In the genomic region with DNA sequence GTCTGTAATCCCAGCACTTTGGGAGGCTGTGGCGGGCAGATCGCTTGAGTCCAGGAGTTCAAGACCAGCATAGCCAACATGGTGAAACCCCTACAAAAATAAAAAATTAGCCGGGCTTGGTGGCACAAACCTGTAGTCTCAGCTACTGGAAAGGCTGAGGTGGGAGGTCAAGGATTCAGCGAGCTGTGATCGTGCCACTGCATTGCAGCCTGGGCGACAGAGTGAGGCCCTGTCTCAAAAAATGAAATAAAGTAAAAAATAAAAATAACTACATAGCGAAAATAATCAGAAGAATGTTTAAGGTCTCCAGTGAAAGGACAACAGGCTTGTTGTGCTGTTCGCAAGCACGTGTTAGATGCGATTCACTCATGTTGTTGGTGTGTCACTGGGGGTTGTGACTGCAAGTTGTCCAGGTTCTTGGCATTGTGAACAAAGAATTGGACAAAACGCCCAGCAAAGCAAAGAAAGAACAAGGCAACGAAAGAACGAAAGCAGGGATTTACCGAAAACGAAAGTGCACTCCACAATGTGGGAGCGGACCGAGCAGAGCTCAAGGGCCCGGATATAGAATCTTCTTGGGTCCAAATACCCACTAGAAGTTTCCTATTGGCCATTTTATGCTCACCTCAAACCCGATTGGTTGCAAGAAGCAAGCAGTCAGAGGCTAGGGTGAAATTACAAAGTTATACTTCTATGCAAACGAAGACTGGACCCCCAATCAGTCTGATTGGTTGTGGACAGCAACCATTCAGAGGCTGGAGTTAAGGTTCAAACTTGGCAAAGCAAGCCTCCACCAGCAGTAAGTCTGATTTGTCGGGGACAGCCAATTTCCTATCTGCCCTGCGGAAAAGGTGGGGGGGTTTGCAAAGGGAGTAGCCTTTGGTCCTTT, we compare ENCODE assay signal across 8 cellular contexts. TPM values are rescaled to one million over a fixed set of nuclear protein-coding genes. Genes with fewer than 3 reads are reported as not detected.
A peak's percentile ranks its signal among the peaks of the same experiment; 100 is the strongest.
DNase-seq lines count a peak whose midpoint lies in the region; ATAC-seq, FAIRE-seq and TF ChIP-seq lines count a peak whose summit lies in the region.

No MANE protein-coding gene starts in this region.

- FAIRE-seq in RCC 7860 (lab: Jason Lieb, UNC): no peak

- 88% methylated on average over 22 of the region's 22 CpGs for WGBS in thymus

- H3K36me3 ChIP-seq in left lung (no peaks in the 10 kb centered on the region), thymus (ENCODE audit: control insufficient read depth, insufficient read depth) (no peaks in the 10 kb centered on the region)

- intact Hi-C loops in left lung (cut with DNase I): no loop called here

- TF ChIP-seq CTCF in astrocyte of the cerebellum (IDR thresholded peaks at IDR 0.05; ENCODE audit: low read depth, low read length, missing control alignments) (no peak), left lung (IDR thresholded peaks at IDR 0.05) (no peak)

- H3K27ac ChIP-seq in left lung: peak overlapping the region; percentile 82 to 87
- H3K27ac ChIP-seq in thymus (ENCODE audit: low read depth): peak overlapping the region; percentile 84

- DNase-seq in AG08396 (ENCODE audit: low spot score) (peak; percentile 10), NCI-H2029 (lab: John Stamatoyannopoulos, UW) (peak; percentile 86), astrocyte of the cerebellum (ENCODE audit: low read depth) (no peak), left lung (no peak), D341Med (ENCODE audit: low spot score) (no peak), RCC 7860 (ENCODE audit: low spot score) (no peak)

- no peaks in the 10 kb centered on the region for H3K27me3 ChIP-seq in left lung
- no peaks in the 10 kb centered on the region for H3K27me3 ChIP-seq in thymus (ENCODE audit: control insufficient read depth, insufficient read depth)

- H3K9me3 ChIP-seq in left lung (no peaks in the 10 kb centered on the region), thymus (ENCODE audit: control insufficient read depth) (no peaks in the 10 kb centered on the region)

- ATAC-seq in GM19395 (IDR thresholded peaks at IDR 0.05; ENCODE audit: unreplicated experiment) (peak; percentile 21), left lung (peak; percentile 1)

- H3K4me1 ChIP-seq in left lung (peaks cover 4 to 24% of the 10 kb centered on the region in 2 donors), thymus (ENCODE audit: control insufficient read depth, insufficient read depth, low read length) (peaks cover 6% of the 10 kb centered on the region)

- peak overlapping the region; percentile 63 for H3K4me3 ChIP-seq in astrocyte of the cerebellum (ENCODE audit: low read depth, low read length)
- peak overlapping the region; percentile 68 to 95 for H3K4me3 ChIP-seq in left lung
- peak overlapping the region; percentile 90 for H3K4me3 ChIP-seq in thymus (ENCODE audit: low read length)

- in situ Hi-C loops in astrocyte of the cerebellum (cut with HindIII; ENCODE audit: low sequenced_read_pairs): no loop called here

RNA-seq across cellular contexts. Expression of gene MCCC2, which starts 0.8 kb away (rescaled TPM):
- total RNA-seq in left lung: 10 to 100 TPM; 35.9 to 36.0 TPM
- 23.5 TPM for polyA plus RNA-seq in thymus

Comparison
In these comparisons a context has a peak if more than half of its experiments do, and no peak if none do; other contexts are left out.
1. DNase-seq: peak in AG08396 (single experiment) and NCI-H2029 (single experiment); none in astrocyte of the cerebellum (single experiment), left lung (0 of 2), D341Med (single experiment) and RCC 7860 (single experiment).
2. Peak in every context shown above with its lines, with median percentiles within 50 percentile points of each other: H3K4me3 ChIP-seq.